Comparison of ENCODE assay signal across 1 cellular context in the genomic region with DNA sequence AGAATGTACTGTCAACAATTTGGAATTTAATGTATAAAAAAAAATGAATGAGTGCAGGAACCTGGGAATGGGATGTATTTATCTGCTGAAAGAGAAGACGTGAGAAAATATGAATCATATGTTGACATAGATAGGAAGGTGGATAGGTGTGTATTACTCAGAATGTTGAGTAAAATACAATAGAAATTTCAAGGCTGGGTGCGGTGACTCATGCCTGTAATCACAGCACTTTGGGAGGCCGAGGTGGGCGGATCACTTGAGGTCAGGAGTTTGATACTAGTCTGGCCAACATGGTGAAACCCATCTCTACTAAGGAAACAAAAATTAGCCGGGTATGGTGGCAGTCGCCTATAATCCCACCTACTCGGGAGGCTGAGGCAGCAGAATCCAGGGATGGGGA.
A peak's percentile ranks its signal among the peaks of the same experiment; 100 is the strongest.
TF ChIP-seq lines count a peak whose summit lies in the region.

No MANE protein-coding gene starts in this region.

TF ChIP-seq in A549, 52 proteins besides CTCF, POLR2A, EP300 and RAD21 (continued from another document):
- TF ChIP-seq RFX5 (IDR thresholded peaks at IDR 0.05) (no peak), CEBPB (IDR thresholded peaks at IDR 0.05) (peak; percentile 59 to 65; a peak in 3 of 4 replicates), FOXS1 (CRISPR knock-in tag; IDR thresholded peaks at IDR 0.05) (no peak), FOSL2 (IDR thresholded peaks at IDR 0.05) (peak; percentile 87), FOSL2 (CRISPR knock-in tag; IDR thresholded peaks at IDR 0.05) (peak; percentile 86), MAFK (IDR thresholded peaks at IDR 0.05; ENCODE audit: partially characterized antibody) (no peak), JUN (IDR thresholded peaks at IDR 0.05) (peak; percentile 24 to 52; a peak in 1 of 5 replicates)
- TF ChIP-seq, protein P1, sequence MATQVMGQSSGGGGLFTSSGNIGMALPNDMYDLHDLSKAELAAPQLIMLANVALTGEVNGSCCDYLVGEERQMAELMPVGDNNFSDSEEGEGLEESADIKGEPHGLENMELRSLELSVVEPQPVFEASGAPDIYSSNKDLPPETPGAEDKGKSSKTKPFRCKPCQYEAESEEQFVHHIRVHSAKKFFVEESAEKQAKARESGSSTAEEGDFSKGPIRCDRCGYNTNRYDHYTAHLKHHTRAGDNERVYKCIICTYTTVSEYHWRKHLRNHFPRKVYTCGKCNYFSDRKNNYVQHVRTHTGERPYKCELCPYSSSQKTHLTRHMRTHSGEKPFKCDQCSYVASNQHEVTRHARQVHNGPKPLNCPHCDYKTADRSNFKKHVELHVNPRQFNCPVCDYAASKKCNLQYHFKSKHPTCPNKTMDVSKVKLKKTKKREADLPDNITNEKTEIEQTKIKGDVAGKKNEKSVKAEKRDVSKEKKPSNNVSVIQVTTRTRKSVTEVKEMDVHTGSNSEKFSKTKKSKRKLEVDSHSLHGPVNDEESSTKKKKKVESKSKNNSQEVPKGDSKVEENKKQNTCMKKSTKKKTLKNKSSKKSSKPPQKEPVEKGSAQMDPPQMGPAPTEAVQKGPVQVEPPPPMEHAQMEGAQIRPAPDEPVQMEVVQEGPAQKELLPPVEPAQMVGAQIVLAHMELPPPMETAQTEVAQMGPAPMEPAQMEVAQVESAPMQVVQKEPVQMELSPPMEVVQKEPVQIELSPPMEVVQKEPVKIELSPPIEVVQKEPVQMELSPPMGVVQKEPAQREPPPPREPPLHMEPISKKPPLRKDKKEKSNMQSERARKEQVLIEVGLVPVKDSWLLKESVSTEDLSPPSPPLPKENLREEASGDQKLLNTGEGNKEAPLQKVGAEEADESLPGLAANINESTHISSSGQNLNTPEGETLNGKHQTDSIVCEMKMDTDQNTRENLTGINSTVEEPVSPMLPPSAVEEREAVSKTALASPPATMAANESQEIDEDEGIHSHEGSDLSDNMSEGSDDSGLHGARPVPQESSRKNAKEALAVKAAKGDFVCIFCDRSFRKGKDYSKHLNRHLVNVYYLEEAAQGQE (IDR thresholded peaks at IDR 0.05), result no peak
